21 cellular contexts compared by ENCODE assay signal in genomic region chr1:201166964-201167624, GRCh38. TPM values are rescaled to one million over a fixed set of nuclear protein-coding genes. Genes with fewer than 3 reads are reported as not detected.
DNase-seq lines count a peak whose midpoint lies in the region; ATAC-seq and TF ChIP-seq lines count a peak whose summit lies in the region.
"Had no signal": no experiment of that assay in that cellular context is flagged by ENCODE, and none has a peak within 500 bp of the region (broad histone marks: within the 10 kb centered on the region; RNA-seq: fewer than 3 reads in every experiment).

No MANE protein-coding gene starts in this region.

- peaks cover 8% of the 10 kb centered on the region for H3K4me1 ChIP-seq in BE2C

- CTCF ChIA-PET in activated CD4-positive, alpha-beta T cell treated with anti-CD3 and anti-CD28 coated beads, Interleukin-2, amount 10 ng/mL, durations not matched to agents 7 days and 5 days (lab: Charles Lee): interaction anchor here (1.2 to 1.4 kb wide), 2 partner anchors 8 to 13 kb away, joined by 4 to 6 read pairs; partner anchors contain the start of gene TMEM9

- H3K27me3 Mint-ChIP-seq in glutamatergic neuron (ENCODE audit: unreplicated experiment): no peaks in the 10 kb centered on the region
- H3K27me3 Mint-ChIP-seq in natural killer cell treated with Interleukin-12 subunit alpha and Interleukin-12 subunit beta and Interleukin-15 and Interleukin-18, amount 100 ng/mL, for 72 hours: peaks cover 14 to 16% of the 10 kb centered on the region in 2 donors
- peaks cover 38% of the 10 kb centered on the region for H3K27me3 Mint-ChIP-seq in activated CD4-positive, alpha-beta T cell treated with anti-CD3 and anti-CD28 coated beads, Interleukin-2, amount 10 ng/mL, durations not matched to agents 7 days and 5 days

- no peaks in the 10 kb centered on the region for H3K36me3 ChIP-seq in BE2C
- H3K36me3 ChIP-seq: right atrium auricular region had no signal

- H3K27me3 ChIP-seq in BE2C: no peaks in the 10 kb centered on the region
- H3K27me3 ChIP-seq: right atrium auricular region, testis had no signal

- POLR2A ChIA-PET in activated CD4-positive, alpha-beta T cell treated with anti-CD3 and anti-CD28 coated beads, Interleukin-2, amount 10 ng/mL, durations not matched to agents 7 days and 5 days (lab: Charles Lee): no interaction called here

- DNase-seq in BE2C (no peak), DMS53 (lab: John Stamatoyannopoulos, UW) (peak; percentile 94), NCI-H69 (lab: John Stamatoyannopoulos, UW) (peak; percentile 89), erythroblast (lab: John Stamatoyannopoulos, UW) (peak; percentile 21 to 26), glutamatergic neuron (no peak)
- no peak for DNase-seq in natural killer cell treated with Interleukin-12 subunit alpha and Interleukin-12 subunit beta and Interleukin-15 and Interleukin-18, amount 100 ng/mL, for 72 hours (ENCODE audit: low spot score)
- no peak for DNase-seq in activated CD4-positive, alpha-beta T cell treated with anti-CD3 and anti-CD28 coated beads, Interleukin-2, amount 10 ng/mL, durations not matched to agents 7 days and 5 days
- DNase-seq: activated CD4-positive, alpha-beta T cell treated with anti-CD3 and anti-CD28 coated beads for 36 hours; amniotic stem cell; CD8-positive, alpha-beta T cell; central memory CD4-positive, alpha-beta T cell; HCEC 1CT; left ventricle myocardium superior; NCI-H1694 treated with DMSO at 0.1 percent for 48 hours; nucleus accumbens; RPMI8226; testis had no signal

- peaks cover 2% of the 10 kb centered on the region for H3K9me3 Mint-ChIP-seq in glutamatergic neuron (ENCODE audit: unreplicated experiment)
- no peaks in the 10 kb centered on the region for H3K9me3 Mint-ChIP-seq in natural killer cell treated with Interleukin-12 subunit alpha and Interleukin-12 subunit beta and Interleukin-15 and Interleukin-18, amount 100 ng/mL, for 72 hours
- H3K9me3 Mint-ChIP-seq in activated CD4-positive, alpha-beta T cell treated with anti-CD3 and anti-CD28 coated beads, Interleukin-2, amount 10 ng/mL, durations not matched to agents 7 days and 5 days: no peaks in the 10 kb centered on the region
- H3K9me3 Mint-ChIP-seq: CD8-positive, alpha-beta T cell had no signal

- no peaks in the 10 kb centered on the region for H3K9me3 ChIP-seq in BE2C
- H3K9me3 ChIP-seq: right atrium auricular region, testis had no signal

- TF ChIP-seq CTCF in BE2C (IDR thresholded peaks at IDR 0.05; ENCODE audit: low read depth, low read length) (0 out of 2 replicates have a peak, but pooled peaks have one; percentile 1), glutamatergic neuron (IDR thresholded peaks at IDR 0.05; ENCODE audit: partially characterized antibody, unreplicated experiment) (no peak)

- no peak overlapping the region for H3K27ac Mint-ChIP-seq in glutamatergic neuron (ENCODE audit: unreplicated experiment)
- no peak overlapping the region for H3K27ac Mint-ChIP-seq in natural killer cell treated with Interleukin-12 subunit alpha and Interleukin-12 subunit beta and Interleukin-15 and Interleukin-18, amount 100 ng/mL, for 72 hours
- no peak overlapping the region for H3K27ac Mint-ChIP-seq in activated CD4-positive, alpha-beta T cell treated with anti-CD3 and anti-CD28 coated beads, Interleukin-2, amount 10 ng/mL, durations not matched to agents 7 days and 5 days
- H3K27ac Mint-ChIP-seq: activated CD4-positive, alpha-beta T cell treated with anti-CD3 and anti-CD28 coated beads for 36 hours; CD8-positive, alpha-beta T cell had no signal

- ATAC-seq in natural killer cell treated with Interleukin-12 subunit alpha and Interleukin-12 subunit beta and Interleukin-15 and Interleukin-18, amount 100 ng/mL, for 72 hours: no peak
- ATAC-seq in HG03175 (IDR thresholded peaks at IDR 0.05; ENCODE audit: unreplicated experiment): no peak
- ATAC-seq: activated CD4-positive, alpha-beta T cell treated with anti-CD3 and anti-CD28 coated beads for 36 hours; CD8-positive, alpha-beta T cell; left ventricle myocardium superior had no signal

- H3K4me3 Mint-ChIP-seq in glutamatergic neuron (ENCODE audit: unreplicated experiment): no peak overlapping the region
- H3K4me3 Mint-ChIP-seq in natural killer cell treated with Interleukin-12 subunit alpha and Interleukin-12 subunit beta and Interleukin-15 and Interleukin-18, amount 100 ng/mL, for 72 hours: no peak overlapping the region
- H3K4me3 Mint-ChIP-seq in activated CD4-positive, alpha-beta T cell treated with anti-CD3 and anti-CD28 coated beads, Interleukin-2, amount 10 ng/mL, durations not matched to agents 7 days and 5 days: no peak overlapping the region
- H3K4me3 Mint-ChIP-seq: activated CD4-positive, alpha-beta T cell treated with anti-CD3 and anti-CD28 coated beads for 36 hours; CD8-positive, alpha-beta T cell had no signal

- H3K4me3 ChIP-seq in BE2C (ENCODE audit: low read depth, low read length): no peak overlapping the region
- H3K4me3 ChIP-seq: right atrium auricular region, testis had no signal

- no peak for TF ChIP-seq POLR2A in erythroblast (IDR thresholded peaks at IDR 0.05; ENCODE audit: low read length)

- H3K4me1 Mint-ChIP-seq in glutamatergic neuron (ENCODE audit: low read depth, unreplicated experiment): peaks cover 14% of the 10 kb centered on the region
- H3K4me1 Mint-ChIP-seq in natural killer cell treated with Interleukin-12 subunit alpha and Interleukin-12 subunit beta and Interleukin-15 and Interleukin-18, amount 100 ng/mL, for 72 hours (ENCODE audit: low read depth in 2 of 2): peaks cover 6 to 14% of the 10 kb centered on the region in 2 donors
- peaks cover 14% of the 10 kb centered on the region for H3K4me1 Mint-ChIP-seq in activated CD4-positive, alpha-beta T cell treated with anti-CD3 and anti-CD28 coated beads, Interleukin-2, amount 10 ng/mL, durations not matched to agents 7 days and 5 days

- no peaks in the 10 kb centered on the region for H3K36me3 Mint-ChIP-seq in glutamatergic neuron (ENCODE audit: unreplicated experiment)
- H3K36me3 Mint-ChIP-seq in natural killer cell treated with Interleukin-12 subunit alpha and Interleukin-12 subunit beta and Interleukin-15 and Interleukin-18, amount 100 ng/mL, for 72 hours: no peaks in the 10 kb centered on the region
- no peaks in the 10 kb centered on the region for H3K36me3 Mint-ChIP-seq in activated CD4-positive, alpha-beta T cell treated with anti-CD3 and anti-CD28 coated beads, Interleukin-2, amount 10 ng/mL, durations not matched to agents 7 days and 5 days (ENCODE audit: low read depth)
- H3K36me3 Mint-ChIP-seq: CD8-positive, alpha-beta T cell had no signal

RNA-seq across cellular contexts. Expression of gene TMEM9, which starts 12.8 kb away (rescaled TPM):
- 164 TPM for polyA plus RNA-seq in BE2C (2012; ENCODE audit: insufficient read depth, insufficient read length, low read depth)
- total RNA-seq in glutamatergic neuron (ENCODE audit: unreplicated experiment): 80.2 TPM
- total RNA-seq in natural killer cell treated with Interleukin-12 subunit alpha and Interleukin-12 subunit beta and Interleukin-15 and Interleukin-18, amount 100 ng/mL, for 72 hours: 10 to 100 TPM; 15.6 to 21.5 TPM
- 10 to 100 TPM; 15.2 to 17.2 TPM for total RNA-seq in activated CD4-positive, alpha-beta T cell treated with anti-CD3 and anti-CD28 coated beads, Interleukin-2, amount 10 ng/mL, durations not matched to agents 7 days and 5 days

RNA-seq across cellular contexts. Expression of gene IGFN1, which starts 23.5 kb away (rescaled TPM):
- polyA plus RNA-seq in BE2C (2012; ENCODE audit: insufficient read depth, insufficient read length, low read depth): 0.43 TPM
- total RNA-seq in glutamatergic neuron (ENCODE audit: unreplicated experiment): 1.9 TPM
- total RNA-seq in natural killer cell treated with Interleukin-12 subunit alpha and Interleukin-12 subunit beta and Interleukin-15 and Interleukin-18, amount 100 ng/mL, for 72 hours: not detected
- not detected for total RNA-seq in activated CD4-positive, alpha-beta T cell treated with anti-CD3 and anti-CD28 coated beads, Interleukin-2, amount 10 ng/mL, durations not matched to agents 7 days and 5 days
- total RNA-seq: activated CD4-positive, alpha-beta T cell treated with anti-CD3 and anti-CD28 coated beads for 36 hours; CD8-positive, alpha-beta T cell; left ventricle myocardium superior; right atrium auricular region had no signal

RNA-seq across cellular contexts. Expression of gene ASCL5, which starts 40.1 kb away (rescaled TPM):
- polyA plus RNA-seq in BE2C (2012; ENCODE audit: insufficient read depth, insufficient read length, low read depth): 0.42 TPM
- total RNA-seq in glutamatergic neuron (ENCODE audit: unreplicated experiment): not detected
- total RNA-seq in natural killer cell treated with Interleukin-12 subunit alpha and Interleukin-12 subunit beta and Interleukin-15 and Interleukin-18, amount 100 ng/mL, for 72 hours: not detected
- total RNA-seq in activated CD4-positive, alpha-beta T cell treated with anti-CD3 and anti-CD28 coated beads, Interleukin-2, amount 10 ng/mL, durations not matched to agents 7 days and 5 days: not detected
- total RNA-seq: Daoy, left ventricle myocardium superior, right atrium auricular region had no signal
- polyA plus RNA-seq: esophagus had no signal

RNA-seq across cellular contexts. Expression of gene CACNA1S, which starts 54.9 kb away (rescaled TPM):
- not detected for polyA plus RNA-seq in BE2C (2012; ENCODE audit: insufficient read depth, insufficient read length, low read depth)
- 0.07 TPM for total RNA-seq in glutamatergic neuron (ENCODE audit: unreplicated experiment)
- total RNA-seq in natural killer cell treated with Interleukin-12 subunit alpha and Interleukin-12 subunit beta and Interleukin-15 and Interleukin-18, amount 100 ng/mL, for 72 hours: not detected
- not detected for total RNA-seq in activated CD4-positive, alpha-beta T cell treated with anti-CD3 and anti-CD28 coated beads, Interleukin-2, amount 10 ng/mL, durations not matched to agents 7 days and 5 days
- total RNA-seq: activated CD4-positive, alpha-beta T cell treated with anti-CD3 and anti-CD28 coated beads for 36 hours; CD8-positive, alpha-beta T cell; Daoy; left ventricle myocardium superior; right atrium auricular region had no signal
- polyA plus RNA-seq: esophagus had no signal

Comparison
In these comparisons a context has a peak if more than half of its experiments do, and no peak if none do; other contexts are left out.
1. DNase-seq: peak in DMS53 (single experiment), NCI-H69 (single experiment) and erythroblast (2 of 2); none in BE2C (single experiment), glutamatergic neuron (single experiment), natural killer cell treated with Interleukin-12 subunit alpha and Interleukin-12 subunit beta and Interleukin-15 and Interleukin-18, amount 100 ng/mL, for 72 hours (single experiment) and activated CD4-positive, alpha-beta T cell treated with anti-CD3 and anti-CD28 coated beads, Interleukin-2, amount 10 ng/mL, durations not matched to agents 7 days and 5 days (single experiment).